ENCODE assay signal across 8 cellular contexts in genomic region chr6:390914-391558, GRCh38. TPM values are rescaled to one million over a fixed set of nuclear protein-coding genes. Genes with fewer than 3 reads are reported as not detected.
DNase-seq lines count a peak whose midpoint lies in the region; ATAC-seq and TF ChIP-seq lines count a peak whose summit lies in the region.

No MANE protein-coding gene starts in this region.

- H3K36me3 ChIP-seq in ACC112 (ENCODE audit: insufficient read depth, low read length) (no peaks in the 10 kb centered on the region), ascending aorta (no peaks in the 10 kb centered on the region), mucosa of rectum (ENCODE audit: control insufficient read depth in 2 of 2, insufficient read depth in 2 of 2, low read length in 2 of 2) (no peaks in the 10 kb centered on the region)

- DNase-seq in ascending aorta (ENCODE audit: low spot score in 2 of 2) (no peak), DMS153 treated with DMSO at 0.1 percent for 48 hours (lab: John Stamatoyannopoulos, UW; ENCODE audit: unreplicated experiment) (no peak), NCI-H2107 treated with DMSO at 0.1 percent for 48 hours (lab: John Stamatoyannopoulos, UW; ENCODE audit: unreplicated experiment) (no peak), SW 1271 (lab: John Stamatoyannopoulos, UW) (no peak)

- H3K9me3 ChIP-seq in ascending aorta (no peaks in the 10 kb centered on the region), mucosa of rectum (ENCODE audit: control insufficient read depth in 2 of 2, low read length in 2 of 2) (no peaks in the 10 kb centered on the region)

- ATAC-seq in GM19328 (IDR thresholded peaks at IDR 0.05; ENCODE audit: unreplicated experiment) (peak; percentile 14), HG03439 (IDR thresholded peaks at IDR 0.05; ENCODE audit: unreplicated experiment) (peak; percentile 17)

- TF ChIP-seq CTCF in ascending aorta (IDR thresholded peaks at IDR 0.05): no peak

- peak overlapping the region in 1 of 2 donors; percentile 28 for H3K9ac ChIP-seq in mucosa of rectum (ENCODE audit: low read depth in 1 of 2, low read length in 2 of 2)

- peaks cover 5% of the 10 kb centered on the region for H3K4me1 ChIP-seq in ACC112 (ENCODE audit: control insufficient read depth, insufficient read depth, low read length, unreplicated experiment)
- H3K4me1 ChIP-seq in ascending aorta: peaks cover 0 to 6% of the 10 kb centered on the region in 2 donors
- peaks cover 2 to 3% of the 10 kb centered on the region in 2 donors for H3K4me1 ChIP-seq in mucosa of rectum (ENCODE audit: control insufficient read depth in 2 of 2, insufficient read depth in 2 of 2, low read length in 2 of 2)

- H2AFZ ChIP-seq in ACC112 (ENCODE audit: low read length, unreplicated experiment): peak overlapping the region; percentile 60

- peak overlapping the region; percentile 73 for H3K4me3 ChIP-seq in ACC112 (ENCODE audit: low read depth, low read length)
- H3K4me3 ChIP-seq in ascending aorta: peak overlapping the region; percentile 50 to 59
- H3K4me3 ChIP-seq in mucosa of rectum (ENCODE audit: low read length in 2 of 2): peak overlapping the region; percentile 61 to 65

- no peaks in the 10 kb centered on the region for H3K79me2 ChIP-seq in ACC112 (ENCODE audit: control insufficient read depth, insufficient read depth, low read length, unreplicated experiment)

- intact Hi-C loops in ascending aorta (cut with DNase I): no loop called here

- H3K27me3 ChIP-seq in ACC112 (ENCODE audit: insufficient read depth, low read length) (peaks cover 73% of the 10 kb centered on the region), ascending aorta (peaks cover 10% of the 10 kb centered on the region), mucosa of rectum (ENCODE audit: control insufficient read depth in 2 of 2, insufficient read depth in 2 of 2, low read length in 2 of 2) (peaks cover 31 to 42% of the 10 kb centered on the region in 2 donors)

- H3K27ac ChIP-seq in ACC112 (ENCODE audit: low read depth, low read length): no peak overlapping the region
- H3K27ac ChIP-seq in ascending aorta: no peak overlapping the region
- H3K27ac ChIP-seq in mucosa of rectum (ENCODE audit: low read depth in 2 of 2, low read length in 2 of 2): peak overlapping the region in 1 of 2 donors; percentile 75

RNA-seq across cellular contexts. Expression of gene IRF4, which starts 0.5 kb away (rescaled TPM):
- 1.3 TPM for total RNA-seq in ascending aorta
